Comparison of ENCODE assay signal across 8 cellular contexts in genomic region chr11:73335204-73335923, GRCh38. TPM values are rescaled to one million over a fixed set of nuclear protein-coding genes. Genes with fewer than 3 reads are reported as not detected.
DNase-seq lines count a peak whose midpoint lies in the region; ATAC-seq and TF ChIP-seq lines count a peak whose summit lies in the region.

No MANE protein-coding gene starts in this region.

- no peaks in the 10 kb centered on the region for H3K9me2 ChIP-seq in Karpas-422 (replicated peaks; ENCODE audit: insufficient read depth, low read length)

- H3K27me3 ChIP-seq in Karpas-422 (ENCODE audit: low read length) (no peaks in the 10 kb centered on the region), Peyer's patch (no peaks in the 10 kb centered on the region), fibroblast of lung (ENCODE audit: control insufficient read depth, insufficient read depth, low read length) (no peaks in the 10 kb centered on the region)

- H3K27ac ChIP-seq in Karpas-422 (ENCODE audit: low read length) (no peak overlapping the region), Peyer's patch (peak overlapping the region in 2 of 4 donors; percentile 19 to 66), fibroblast of lung (ENCODE audit: insufficient read depth, low read length) (peak overlapping the region; percentile 87)

- TF ChIP-seq POLR2A in Peyer's patch (IDR thresholded peaks at IDR 0.05) = no peak

- DNase-seq in Calu3 (peak; percentile 90), Karpas-422 (peak; percentile 91), Peyer's patch (peak; percentile 72 to 92 (median 84)), fibroblast of lung (ENCODE audit: low read depth in 2 of 2) (peak; percentile 74 to 82), neural crest cell (ENCODE audit: low read depth, low spot score) (peak; percentile 97)
- DNase-seq in activated T-cell treated with anti-CD3 and anti-CD28 coated beads, Interleukin-2, amount 50 U/mL, for 48 hours = peak; percentile 87 to 91
- DNase-seq in stimulated activated naive CD8-positive, alpha-beta T cell treated with anti-CD3 and anti-CD28 coated beads, Interleukin-15, amount 100 ng/mL, for 72 hours = peak; percentile 69 to 74

- H3K9ac ChIP-seq in Karpas-422 (ENCODE audit: low read length) = no peak overlapping the region
- H3K9ac ChIP-seq in fibroblast of lung (ENCODE audit: insufficient read depth, low read length) = peak overlapping the region; percentile 49

- CTCF ChIA-PET in Calu3 (lab: Charles Lee) = interaction anchor here (0.6 to 2.4 kb wide), 13 partner anchors 8 to 411 kb away, joined by 3 to 41 read pairs (median 4); partner anchors contain the start of gene ARHGEF17

- peaks cover 15% of the 10 kb centered on the region for H3K4me1 Mint-ChIP-seq in Calu3 (ENCODE audit: low read depth, unreplicated experiment)
- H3K4me1 Mint-ChIP-seq in neural crest cell = peaks cover 62% of the 10 kb centered on the region
- H3K4me1 Mint-ChIP-seq in stimulated activated naive CD8-positive, alpha-beta T cell treated with anti-CD3 and anti-CD28 coated beads, Interleukin-15, amount 100 ng/mL, for 72 hours = no peaks in the 10 kb centered on the region

- H4K20me1 ChIP-seq in Karpas-422 (ENCODE audit: insufficient read depth, low read depth, low read length) (no peaks in the 10 kb centered on the region), fibroblast of lung (ENCODE audit: control insufficient read depth, extremely low read depth, insufficient read depth, low read length) (peaks cover 2% of the 10 kb centered on the region)

- no peak overlapping the region for H2AFZ ChIP-seq in Karpas-422 (ENCODE audit: low read length)
- no peak overlapping the region for H2AFZ ChIP-seq in fibroblast of lung (ENCODE audit: low read length)

- H3K36me3 ChIP-seq in Karpas-422 (ENCODE audit: insufficient read depth, low read length) (no peaks in the 10 kb centered on the region), Peyer's patch (no peaks in the 10 kb centered on the region), fibroblast of lung (ENCODE audit: control insufficient read depth, insufficient read depth, low read length) (no peaks in the 10 kb centered on the region)

- H3K27me3 Mint-ChIP-seq in Calu3 (ENCODE audit: unreplicated experiment) (no peaks in the 10 kb centered on the region), neural crest cell (ENCODE audit: low read depth) (no peaks in the 10 kb centered on the region)
- peaks cover 21% of the 10 kb centered on the region for H3K27me3 Mint-ChIP-seq in stimulated activated naive CD8-positive, alpha-beta T cell treated with anti-CD3 and anti-CD28 coated beads, Interleukin-15, amount 100 ng/mL, for 72 hours

- H3K9me3 Mint-ChIP-seq in Calu3 (ENCODE audit: low read depth, unreplicated experiment) = no peaks in the 10 kb centered on the region
- no peaks in the 10 kb centered on the region for H3K9me3 Mint-ChIP-seq in neural crest cell
- no peaks in the 10 kb centered on the region for H3K9me3 Mint-ChIP-seq in stimulated activated naive CD8-positive, alpha-beta T cell treated with anti-CD3 and anti-CD28 coated beads, Interleukin-15, amount 100 ng/mL, for 72 hours

- no TSS peak for BruUV-seq in Calu3 (replicated peaks; lab: Mats Ljungman, UMichigan)

- peak; percentile 63 for ATAC-seq in stimulated activated naive CD8-positive, alpha-beta T cell treated with anti-CD3 and anti-CD28 coated beads, Interleukin-15, amount 100 ng/mL, for 72 hours
- no peak for ATAC-seq in GM21367 (IDR thresholded peaks at IDR 0.05; ENCODE audit: unreplicated experiment)

- H3K4me1 ChIP-seq in Karpas-422 (ENCODE audit: low read length) = peaks cover 4% of the 10 kb centered on the region; the same call in 1 of the 2 replicates
- peaks cover 0 to 45% (median 0%) of the 10 kb centered on the region in 4 donors for H3K4me1 ChIP-seq in Peyer's patch
- H3K4me1 ChIP-seq in fibroblast of lung (ENCODE audit: control insufficient read depth, extremely low read depth, insufficient read depth, low read length) = peaks cover 49% of the 10 kb centered on the region

- H3K9me3 ChIP-seq in Karpas-422 (ENCODE audit: low read length) = no peaks in the 10 kb centered on the region
- H3K9me3 ChIP-seq in Peyer's patch = no peaks in the 10 kb centered on the region
- no peaks in the 10 kb centered on the region for H3K9me3 ChIP-seq in fibroblast of lung (ENCODE audit: control insufficient read depth, insufficient read depth, low read depth, low read length)

- H3K4me3 Mint-ChIP-seq in Calu3 (ENCODE audit: low read depth, unreplicated experiment) (no peak overlapping the region), neural crest cell (peak overlapping the region; percentile 69)
- H3K4me3 Mint-ChIP-seq in stimulated activated naive CD8-positive, alpha-beta T cell treated with anti-CD3 and anti-CD28 coated beads, Interleukin-15, amount 100 ng/mL, for 72 hours = no peak overlapping the region

- H3K36me3 Mint-ChIP-seq in Calu3 (ENCODE audit: insufficient read depth, unreplicated experiment) (no peaks in the 10 kb centered on the region), neural crest cell (ENCODE audit: low read depth) (no peaks in the 10 kb centered on the region)

- intact Hi-C loops in Calu3 (cut with micrococcal nuclease; ENCODE audit: unreplicated experiment) = loop anchor here (1.0 to 2.0 kb wide), 2 partner anchors 28 to 41 kb away; no protein-coding TSS in a partner anchor

- H3K4me3 ChIP-seq in Karpas-422 (ENCODE audit: low read length) (no peak overlapping the region), Peyer's patch (no peak overlapping the region), fibroblast of lung (replicated peaks in 1 of 4; ENCODE audit: control extremely low read depth in 1 of 4, insufficient read depth in 1 of 4, low read depth in 3 of 4, low read length in 4 of 4) (peak overlapping the region in 1 of 4 experiments; percentile 29)

- no peak overlapping the region for H3K4me2 ChIP-seq in Karpas-422 (ENCODE audit: low read depth, low read length, poor library complexity, severe bottlenecking)
- H3K4me2 ChIP-seq in fibroblast of lung (ENCODE audit: extremely low read depth, insufficient read depth, low read length) = peak overlapping the region; percentile 70

- TF ChIP-seq CTCF in Calu3 (IDR thresholded peaks at IDR 0.05; ENCODE audit: unreplicated experiment) (peak; percentile 93), Peyer's patch (IDR thresholded peaks at IDR 0.05) (peak; percentile 81 to 99 (median 89)), fibroblast of lung (conservative IDR thresholded peaks at IDR 0.05 in 1 of 2, IDR thresholded peaks at IDR 0.05 in 1 of 2; ENCODE audit: low read depth in 1 of 2, low read length in 2 of 2) (peak; percentile 97 to 99), neural crest cell (conservative IDR thresholded peaks at IDR 0.05) (peak; percentile 96)

- H3K27ac Mint-ChIP-seq in Calu3 (ENCODE audit: unreplicated experiment) = no peak overlapping the region
- peak overlapping the region; percentile 83 for H3K27ac Mint-ChIP-seq in neural crest cell (ENCODE audit: unreplicated experiment)
- no peak overlapping the region for H3K27ac Mint-ChIP-seq in stimulated activated naive CD8-positive, alpha-beta T cell treated with anti-CD3 and anti-CD28 coated beads, Interleukin-15, amount 100 ng/mL, for 72 hours

- H3K79me2 ChIP-seq in Karpas-422 (ENCODE audit: low read length) (no peaks in the 10 kb centered on the region), fibroblast of lung (ENCODE audit: control insufficient read depth, insufficient read depth, low read length) (peaks cover 88% of the 10 kb centered on the region)

RNA-seq across cellular contexts. Expression of gene ARHGEF17, which starts 27.3 kb away (rescaled TPM):
- total RNA-seq in Calu3 (2022) (22.0 and 22.3 TPM in 2 replicates), Peyer's patch (10 to 100 TPM in 3 of 4 donors, 1 to 10 TPM in 1; 3.2 to 33.8 (median 17.4) TPM), fibroblast of lung (28.2 and 42.8 TPM in 2 replicates), neural crest cell (51.3 and 55.7 TPM in 2 replicates)
- total RNA-seq in Karpas-422 (2014; rRNA removed; shearing (Covaris generic); ENCODE audit: low replicate concordance) = 0.11 TPM in 1 of 2 replicates, not detected in the other
- polyA plus RNA-seq in fibroblast of lung = 26.5 and 43.1 TPM in 2 replicates
- polyA plus RNA-seq in fibroblast of lung (2012) = 41.8 and 65.2 TPM in 2 replicates
- polyA minus RNA-seq in fibroblast of lung (ENCODE audit: low replicate concordance) = 98.5 and 157 TPM in 2 replicates

RNA-seq across cellular contexts. Expression of gene RELT, which starts 40.8 kb away (rescaled TPM):
- total RNA-seq in Calu3 (2022) (11.8 and 12.2 TPM in 2 replicates), Peyer's patch (10 to 100 TPM in 1 of 4 donors, 1 to 10 TPM in 3; 1.2 to 19.0 (median 4.7) TPM), fibroblast of lung (0.33 and 0.77 TPM in 2 replicates), neural crest cell (18.4 and 20.9 TPM in 2 replicates)
- total RNA-seq in Karpas-422 (2014; rRNA removed; shearing (Covaris generic); ENCODE audit: low replicate concordance) = 21.7 and 54.2 TPM in 2 replicates
- polyA plus RNA-seq in fibroblast of lung = 0.70 and 1.0 TPM in 2 replicates
- polyA plus RNA-seq in fibroblast of lung (2012) = 0.96 and 1.8 TPM in 2 replicates
- 0.85 and 0.90 TPM in 2 replicates for polyA minus RNA-seq in fibroblast of lung (ENCODE audit: low replicate concordance)
